ENCODE assay signal across 11 cellular contexts in genomic region chr3:174247671-174248070, GRCh38.
"Had no signal": no experiment of that assay in that cellular context is flagged by ENCODE, and none has a peak within 500 bp of the region (broad histone marks: within the 10 kb centered on the region; RNA-seq: fewer than 3 reads in every experiment).

No MANE protein-coding gene starts in this region.

- H3K4me3 Mint-ChIP-seq: activated CD8-positive, alpha-beta T cell treated with anti-CD3 and anti-CD28 coated beads for 36 hours; activated naive CD8-positive, alpha-beta T cell treated with anti-CD3 and anti-CD28 coated beads, Interleukin-2, amount 10 ng/mL, durations not matched to agents 7 days and 5 days; memory B cell; neural progenitor cell had no signal

- H3K27ac Mint-ChIP-seq: activated CD8-positive, alpha-beta T cell treated with anti-CD3 and anti-CD28 coated beads for 36 hours; activated naive CD8-positive, alpha-beta T cell treated with anti-CD3 and anti-CD28 coated beads, Interleukin-2, amount 10 ng/mL, durations not matched to agents 7 days and 5 days; memory B cell; neural progenitor cell had no signal

- H3K36me3 ChIP-seq: esophagus squamous epithelium, left lung, neural progenitor cell had no signal

- H3K36me3 Mint-ChIP-seq: activated naive CD8-positive, alpha-beta T cell treated with anti-CD3 and anti-CD28 coated beads, Interleukin-2, amount 10 ng/mL, durations not matched to agents 7 days and 5 days; memory B cell; neural progenitor cell had no signal

- DNase-seq: activated CD8-positive, alpha-beta memory T cell treated with anti-CD3 and anti-CD28 coated beads, Interleukin-2, amount 50 U/mL, for 4 hours; activated CD8-positive, alpha-beta T cell treated with anti-CD3 and anti-CD28 coated beads for 36 hours; activated naive CD8-positive, alpha-beta T cell treated with anti-CD3 and anti-CD28 coated beads, Interleukin-2, amount 10 ng/mL, durations not matched to agents 7 days and 5 days; anterior cingulate cortex; esophagus squamous epithelium; foreskin keratinocyte; left lung; right cardiac atrium had no signal

- H3K4me3 ChIP-seq: esophagus squamous epithelium, left lung, neural progenitor cell, smooth muscle cell had no signal

- H3K4me1 ChIP-seq: esophagus squamous epithelium, foreskin keratinocyte, left lung had no signal

- H3K4me1 Mint-ChIP-seq: activated naive CD8-positive, alpha-beta T cell treated with anti-CD3 and anti-CD28 coated beads, Interleukin-2, amount 10 ng/mL, durations not matched to agents 7 days and 5 days; memory B cell had no signal

- H3K9me3 ChIP-seq: esophagus squamous epithelium, left lung had no signal

- H3K27ac ChIP-seq: esophagus squamous epithelium, foreskin keratinocyte, left lung, neural progenitor cell had no signal

- ATAC-seq: activated CD8-positive, alpha-beta T cell treated with anti-CD3 and anti-CD28 coated beads for 36 hours; foreskin keratinocyte; left lung; right cardiac atrium had no signal

- H3K9me3 Mint-ChIP-seq: activated CD8-positive, alpha-beta T cell treated with anti-CD3 and anti-CD28 coated beads for 36 hours; activated naive CD8-positive, alpha-beta T cell treated with anti-CD3 and anti-CD28 coated beads, Interleukin-2, amount 10 ng/mL, durations not matched to agents 7 days and 5 days; memory B cell; neural progenitor cell had no signal

- H3K27me3 Mint-ChIP-seq: activated CD8-positive, alpha-beta T cell treated with anti-CD3 and anti-CD28 coated beads for 36 hours; activated naive CD8-positive, alpha-beta T cell treated with anti-CD3 and anti-CD28 coated beads, Interleukin-2, amount 10 ng/mL, durations not matched to agents 7 days and 5 days; memory B cell had no signal
